Comparison of ENCODE assay signal across 9 cellular contexts in genomic region chr14:74616507-74616906, GRCh38. TPM values are rescaled to one million over a fixed set of nuclear protein-coding genes. Genes with fewer than 3 reads are reported as not detected.
DNase-seq lines count a peak whose midpoint lies in the region; ATAC-seq and TF ChIP-seq lines count a peak whose summit lies in the region.
"Had no signal": no experiment of that assay in that cellular context is flagged by ENCODE, and none has a peak within 500 bp of the region (broad histone marks: within the 10 kb centered on the region; RNA-seq: fewer than 3 reads in every experiment).

No MANE protein-coding gene starts in this region.

- H3K9me3 ChIP-seq in right cardiac atrium (ENCODE audit: control insufficient read depth, low read length): no peaks in the 10 kb centered on the region
- no peaks in the 10 kb centered on the region; the same call in 1 of the 2 replicates for H3K9me3 ChIP-seq in SJSA1 (replicated peaks)
- H3K9me3 ChIP-seq in thoracic aorta: no peaks in the 10 kb centered on the region

- H3K4me1 Mint-ChIP-seq in activated naive CD4-positive, alpha-beta T cell treated with anti-CD3 and anti-CD28 coated beads, Interleukin-2, amount 10 ng/mL, durations not matched to agents 7 days and 5 days: peaks cover 60% of the 10 kb centered on the region

- no peaks in the 10 kb centered on the region for H3K9me3 Mint-ChIP-seq in activated naive CD4-positive, alpha-beta T cell treated with anti-CD3 and anti-CD28 coated beads, Interleukin-2, amount 10 ng/mL, durations not matched to agents 7 days and 5 days

- no peak overlapping the region for H3K4me3 Mint-ChIP-seq in activated naive CD4-positive, alpha-beta T cell treated with anti-CD3 and anti-CD28 coated beads, Interleukin-2, amount 10 ng/mL, durations not matched to agents 7 days and 5 days

- H3K27ac Mint-ChIP-seq in activated naive CD4-positive, alpha-beta T cell treated with anti-CD3 and anti-CD28 coated beads, Interleukin-2, amount 10 ng/mL, durations not matched to agents 7 days and 5 days: no peak overlapping the region

- H3K4me3 ChIP-seq in right cardiac atrium (ENCODE audit: low read length): no peak overlapping the region
- no peak overlapping the region for H3K4me3 ChIP-seq in SJSA1
- peak overlapping the region; percentile 37 for H3K4me3 ChIP-seq in fibroblast of the aortic adventitia (ENCODE audit: low read depth, low read length)
- H3K4me3 ChIP-seq in thoracic aorta: peak overlapping the region; percentile 39

- TF ChIP-seq CTCF in fibroblast of the aortic adventitia (IDR thresholded peaks at IDR 0.05; ENCODE audit: insufficient read depth, low read length) (no peak), thoracic aorta (IDR thresholded peaks at IDR 0.05) (no peak)

- H3K27ac ChIP-seq in right cardiac atrium (ENCODE audit: low read length): no peak overlapping the region
- peak overlapping the region; percentile 47 for H3K27ac ChIP-seq in SJSA1
- peak overlapping the region; percentile 95 to 97 for H3K27ac ChIP-seq in thoracic aorta

- DNase-seq in cardiac septum (ENCODE audit: low spot score) (peak; percentile 89), right cardiac atrium (no peak), SJSA1 (ENCODE audit: low read depth in 1 of 2, low spot score in 2 of 2) (peak; percentile 68 to 72), fibroblast of the aortic adventitia (ENCODE audit: low read depth) (peak; percentile 83), thoracic aorta (ENCODE audit: low spot score) (no peak), iPS-NIHi7 (ENCODE audit: extremely low spot score) (no peak), DMS153 treated with DMSO at 0.1 percent for 48 hours (lab: John Stamatoyannopoulos, UW; ENCODE audit: unreplicated experiment) (no peak)
- no peak for DNase-seq in activated naive CD4-positive, alpha-beta T cell treated with anti-CD3 and anti-CD28 coated beads, Interleukin-2, amount 10 ng/mL, durations not matched to agents 7 days and 5 days
- DNase-seq: DND-41 had no signal

- H3K36me3 ChIP-seq in SJSA1 (no peaks in the 10 kb centered on the region), thoracic aorta (no peaks in the 10 kb centered on the region)

- 39% methylated on average over 4 of the region's 4 CpGs for WGBS in right cardiac atrium

- H3K27me3 Mint-ChIP-seq in activated naive CD4-positive, alpha-beta T cell treated with anti-CD3 and anti-CD28 coated beads, Interleukin-2, amount 10 ng/mL, durations not matched to agents 7 days and 5 days: peaks cover 55% of the 10 kb centered on the region

- H3K36me3 Mint-ChIP-seq in activated naive CD4-positive, alpha-beta T cell treated with anti-CD3 and anti-CD28 coated beads, Interleukin-2, amount 10 ng/mL, durations not matched to agents 7 days and 5 days: no peaks in the 10 kb centered on the region

- peaks cover 14% of the 10 kb centered on the region for H3K4me1 ChIP-seq in right cardiac atrium (ENCODE audit: control insufficient read depth, insufficient read depth, low read length)
- H3K4me1 ChIP-seq in SJSA1 (replicated peaks): peaks cover 73% of the 10 kb centered on the region
- peaks cover 59 to 84% of the 10 kb centered on the region in 2 donors for H3K4me1 ChIP-seq in thoracic aorta (ENCODE audit: control insufficient read depth in 1 of 2, low read depth in 2 of 2)

- intact Hi-C loops in cardiac septum (cut with DNase I): loop anchor here (10.0 kb wide), 1 partner anchor 252 kb away; no protein-coding TSS in a partner anchor
- intact Hi-C loops in right cardiac atrium (cut with DNase I): loop anchor here in 3 of 4 donors (5.0 to 10.0 kb wide), 3 partner anchors 46 to 112 kb away; partner anchors contain the start of genes AREL1 (in 1 of the 3) and FCF1 (in 1 of the 3)

- no peaks in the 10 kb centered on the region for H3K27me3 ChIP-seq in right cardiac atrium (ENCODE audit: control insufficient read depth, insufficient read depth)
- peaks cover 3% of the 10 kb centered on the region for H3K27me3 ChIP-seq in SJSA1 (replicated peaks)
- no peaks in the 10 kb centered on the region for H3K27me3 ChIP-seq in thoracic aorta (replicated peaks; ENCODE audit: insufficient read depth)

- CTCF ChIA-PET in activated naive CD4-positive, alpha-beta T cell treated with anti-CD3 and anti-CD28 coated beads, Interleukin-2, amount 10 ng/mL, durations not matched to agents 7 days and 5 days (lab: Charles Lee): interaction anchor here (5.4 kb wide), 1 partner anchor 8 kb away, joined by 39 read pairs; no protein-coding TSS in a partner anchor

- ATAC-seq in right cardiac atrium (no peak), thoracic aorta (ENCODE audit: insufficient number of reproducible peaks, low FRiP score, low read depth) (no peak)

RNA-seq across cellular contexts. Expression of gene LTBP2, which starts 4.5 kb away (rescaled TPM):
- 93.7 TPM for total RNA-seq in cardiac septum
- total RNA-seq in right cardiac atrium: 10 to 100 TPM; 13.9 to 46.0 (median 23.5) TPM
- 3.4 TPM for polyA plus RNA-seq in right cardiac atrium
- total RNA-seq in SJSA1 (2014; rRNA removed; shearing (Covaris generic)): 1.3 and 2.2 TPM in 2 replicates
- 58.5 and 157 TPM in 2 replicates for total RNA-seq in fibroblast of the aortic adventitia (ENCODE audit: low replicate concordance)
- 100 to 1,000 TPM; 674 to 973 TPM for total RNA-seq in thoracic aorta

Comparison
In these comparisons a context has a peak if more than half of its experiments do, and no peak if none do; other contexts are left out.
1. DNase-seq: peak in cardiac septum (single experiment), SJSA1 (2 of 2) and fibroblast of the aortic adventitia (single experiment); none in right cardiac atrium (0 of 3), thoracic aorta (single experiment), iPS-NIHi7 (single experiment), DMS153 treated with DMSO at 0.1 percent for 48 hours (single experiment) and activated naive CD4-positive, alpha-beta T cell treated with anti-CD3 and anti-CD28 coated beads, Interleukin-2, amount 10 ng/mL, durations not matched to agents 7 days and 5 days (single experiment).
2. H3K4me3 ChIP-seq: peak in fibroblast of the aortic adventitia (single experiment) and thoracic aorta (single experiment); none in right cardiac atrium (single experiment) and SJSA1 (single experiment).